ENCODE assay signal across 8 cellular contexts in the genomic region with DNA sequence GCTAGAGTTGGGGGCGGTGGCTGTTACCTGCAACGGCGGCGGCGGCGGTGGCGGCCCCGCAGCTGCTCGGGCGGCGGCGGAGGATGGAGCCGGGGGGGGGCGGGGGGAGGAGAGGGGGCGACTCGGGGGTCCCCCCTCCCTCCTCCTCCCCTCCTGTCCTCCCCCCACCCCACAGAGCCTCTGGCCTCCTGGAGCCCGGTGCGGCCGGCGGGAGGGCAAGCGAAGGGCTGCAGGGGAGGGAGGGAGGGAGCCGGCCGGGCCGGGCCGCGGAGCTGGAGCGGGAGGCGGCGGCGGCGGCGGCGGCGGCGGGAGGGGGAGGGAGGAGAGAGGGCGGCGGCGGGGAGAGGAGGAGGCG. TPM values are rescaled to one million over a fixed set of nuclear protein-coding genes. Genes with fewer than 3 reads are reported as not detected.
DNase-seq lines count a peak whose midpoint lies in the region; ATAC-seq, FAIRE-seq and TF ChIP-seq lines count a peak whose summit lies in the region.

A gene (minus strand): TSS at position 231 of the 355 bp plus-strand sequence. CDS start 7,073 bp downstream, outside the sequence.

- H3K36me3 Mint-ChIP-seq in natural killer cell treated with Interleukin-12 subunit alpha and Interleukin-12 subunit beta and Interleukin-15 and Interleukin-18, amount 100 ng/mL, for 72 hours: no peaks in the 10 kb centered on the region

- FAIRE-seq in GM12891 (lab: Jason Lieb, UNC): no peak

- peak within 1 kb of the TSS; percentile 89 to 92 for H3K27ac Mint-ChIP-seq in natural killer cell treated with Interleukin-12 subunit alpha and Interleukin-12 subunit beta and Interleukin-15 and Interleukin-18, amount 100 ng/mL, for 72 hours

- no CpG with 5 or more reads among the region's 39 CpGs for WGBS in esophagus muscularis mucosa

- H3K4me3 ChIP-seq in esophagus muscularis mucosa: peak within 1 kb of the TSS; percentile 93 to 99 (median 96)

- H3K9me3 ChIP-seq in esophagus muscularis mucosa: no peaks in the 10 kb centered on the region

- no peaks in the 10 kb centered on the region for H3K9me3 Mint-ChIP-seq in natural killer cell treated with Interleukin-12 subunit alpha and Interleukin-12 subunit beta and Interleukin-15 and Interleukin-18, amount 100 ng/mL, for 72 hours

- in situ Hi-C loops in SK-MEL-5 (cut with HindIII; ENCODE audit: low pct_unique_long_range_greater_than_20kb, low sequenced_read_pairs): no loop called here

- DNase-seq in H4 (ENCODE audit: low spot score) (no peak), SK-MEL-5 (ENCODE audit: low read depth, low spot score) (peak; percentile 73), esophagus muscularis mucosa (ENCODE audit: extremely low spot score) (no peak), GM12891 (ENCODE audit: insufficient read length, low spot score) (no peak), DMS53 (lab: John Stamatoyannopoulos, UW) (no peak)
- no peak for DNase-seq in natural killer cell treated with Interleukin-12 subunit alpha and Interleukin-12 subunit beta and Interleukin-15 and Interleukin-18, amount 100 ng/mL, for 72 hours (ENCODE audit: low spot score)

- no peak for TF ChIP-seq POLR2A in esophagus muscularis mucosa (IDR thresholded peaks at IDR 0.05; ENCODE audit: low read depth)
- TF ChIP-seq POLR2A in GM12891 (IDR thresholded peaks at IDR 0.05; ENCODE audit: low read depth, low read length): no peak

- TF ChIP-seq EP300 in esophagus muscularis mucosa (IDR thresholded peaks at IDR 0.05): no peak

- ATAC-seq in natural killer cell treated with Interleukin-12 subunit alpha and Interleukin-12 subunit beta and Interleukin-15 and Interleukin-18, amount 100 ng/mL, for 72 hours: no peak
- no peak for ATAC-seq in GM21360 (IDR thresholded peaks at IDR 0.05; ENCODE audit: unreplicated experiment)
- ATAC-seq in GM18498 (IDR thresholded peaks at IDR 0.05; ENCODE audit: unreplicated experiment): no peak

- peaks cover 3 to 38% (median 31%) of the 10 kb centered on the region in 4 donors for H3K4me1 ChIP-seq in esophagus muscularis mucosa

- peak within 1 kb of the TSS; percentile 99 for H3K4me3 Mint-ChIP-seq in natural killer cell treated with Interleukin-12 subunit alpha and Interleukin-12 subunit beta and Interleukin-15 and Interleukin-18, amount 100 ng/mL, for 72 hours

- H3K27ac ChIP-seq in esophagus muscularis mucosa (replicated peaks in 1 of 4): peak within 1 kb of the TSS; percentile 97 to 99 (median 99)

- H3K36me3 ChIP-seq in esophagus muscularis mucosa: no peaks in the 10 kb centered on the region

- TF ChIP-seq CTCF in esophagus muscularis mucosa (IDR thresholded peaks at IDR 0.05): no peak

- H3K4me1 Mint-ChIP-seq in natural killer cell treated with Interleukin-12 subunit alpha and Interleukin-12 subunit beta and Interleukin-15 and Interleukin-18, amount 100 ng/mL, for 72 hours (ENCODE audit: low read depth in 2 of 2): peaks cover 16 to 32% of the 10 kb centered on the region in 2 donors

- H3K27me3 Mint-ChIP-seq in natural killer cell treated with Interleukin-12 subunit alpha and Interleukin-12 subunit beta and Interleukin-15 and Interleukin-18, amount 100 ng/mL, for 72 hours: peaks cover 0 to under 1% of the 10 kb centered on the region in 2 donors

- intact Hi-C loops in esophagus muscularis mucosa (cut with DNase I): loop anchor here (1.0 to 5.0 kb wide), 3 partner anchors 143 to 422 kb away; no protein-coding TSS in a partner anchor

- no peaks in the 10 kb centered on the region for H3K27me3 ChIP-seq in esophagus muscularis mucosa

TF ChIP-seq in GM12891, 5 proteins besides CTCF, POLR2A, EP300 and RAD21:
- TF ChIP-seq POU2F2 (IDR thresholded peaks at IDR 0.05; ENCODE audit: low read depth, low read length): no peak
- TF ChIP-seq POLR2AphosphoS5 (IDR thresholded peaks at IDR 0.05; ENCODE audit: low read depth, low read length): no peak
- TF ChIP-seq PAX5 (IDR thresholded peaks at IDR 0.05; ENCODE audit: insufficient read depth, low read length, severe bottlenecking): no peak
- no peak for TF ChIP-seq SPI1 (IDR thresholded peaks at IDR 0.05; ENCODE audit: low read depth, low read length)
- TF ChIP-seq TAF1 (IDR thresholded peaks at IDR 0.05; ENCODE audit: low read depth, low read length): no peak

RNA-seq across cellular contexts. Expression of the gene that starts here (rescaled TPM):
- total RNA-seq in H4 (2014; rRNA removed; shearing (Covaris generic)): 10.9 and 11.8 TPM in 2 replicates
- total RNA-seq in SK-MEL-5 (2014; rRNA removed; shearing (Covaris generic)): 29.3 and 35.7 TPM in 2 replicates
- polyA plus RNA-seq in SK-MEL-5 (2015; cell fraction: cytosol; rRNA removed): 22.7 and 27.2 TPM in 2 replicates
- 17.6 TPM in 2 replicates for polyA plus RNA-seq in SK-MEL-5 (2015; cell fraction: nucleus; rRNA removed)
- total RNA-seq in esophagus muscularis mucosa: 100 to 1,000 TPM in 1 of 4 donors, 10 to 100 TPM in 3; 63.9 to 104 (median 74.2) TPM
- 10 to 100 TPM; 38.1 to 41.8 TPM for total RNA-seq in natural killer cell treated with Interleukin-12 subunit alpha and Interleukin-12 subunit beta and Interleukin-15 and Interleukin-18, amount 100 ng/mL, for 72 hours
- 0.31 TPM for polyA plus RNA-seq in GM12891 (2012; ENCODE audit: low read depth, missing spikeins)
